ENCODE assay signal across 15 cellular contexts in genomic region chr1:51215169-51215568, GRCh38. TPM values are rescaled to one million over a fixed set of nuclear protein-coding genes. Genes with fewer than 3 reads are reported as not detected.
DNase-seq lines count a peak whose midpoint lies in the region; ATAC-seq lines count a peak whose summit lies in the region.
"Had no signal": no experiment of that assay in that cellular context is flagged by ENCODE, and none has a peak within 500 bp of the region (broad histone marks: within the 10 kb centered on the region; RNA-seq: fewer than 3 reads in every experiment).

No MANE protein-coding gene starts in this region.

- H4K91ac ChIP-seq in mesenchymal stem cell (ENCODE audit: low read length) = no peak overlapping the region

- peak overlapping the region; percentile 55 for H3K9ac ChIP-seq in mesenchymal stem cell (ENCODE audit: low read length)

- no peak overlapping the region for H4K8ac ChIP-seq in mesenchymal stem cell (ENCODE audit: low read length)

- no peak overlapping the region for H3K23ac ChIP-seq in mesenchymal stem cell (ENCODE audit: low read length in 2 of 2)

- intact Hi-C loops in CD4-positive, alpha-beta memory T cell (cut with micrococcal nuclease) = no loop called here
- intact Hi-C loops in activated CD4-positive, alpha-beta memory T cell treated with anti-CD3 and anti-CD28 coated beads for 36 hours (cut with micrococcal nuclease) = loop anchor here (2.0 kb wide), 1 partner anchor 22 kb away; the partner anchor contains the start of gene RNF11

- 100% methylated on average over 1 of the region's 1 CpG for WGBS in mesenchymal stem cell

- no peaks in the 10 kb centered on the region for H3K27me3 ChIP-seq in CD4-positive, alpha-beta memory T cell (ENCODE audit: insufficient read depth, low read length)
- H3K27me3 ChIP-seq in mesenchymal stem cell (ENCODE audit: control insufficient read depth in 1 of 2, insufficient read depth in 1 of 2, low read length in 2 of 2) = no peaks in the 10 kb centered on the region
- H3K27me3 ChIP-seq: tibial artery had no signal

- H3K4ac ChIP-seq in mesenchymal stem cell (ENCODE audit: low read depth in 1 of 2, low read length in 2 of 2) = no peak overlapping the region

- no peak overlapping the region for H2BK120ac ChIP-seq in mesenchymal stem cell (ENCODE audit: low read depth, low read length)

- no peak overlapping the region for H2BK15ac ChIP-seq in mesenchymal stem cell (ENCODE audit: low read depth, poor library complexity, severe bottlenecking)

- H3K14ac ChIP-seq in mesenchymal stem cell (ENCODE audit: low read length in 2 of 2) = no peak overlapping the region

- H2BK12ac ChIP-seq in mesenchymal stem cell (ENCODE audit: low read length in 2 of 2) = no peak overlapping the region

- H3K9me3 Mint-ChIP-seq in CD4-positive, alpha-beta memory T cell = no peaks in the 10 kb centered on the region
- H3K9me3 Mint-ChIP-seq in activated CD4-positive, alpha-beta memory T cell treated with anti-CD3 and anti-CD28 coated beads for 36 hours = no peaks in the 10 kb centered on the region
- H3K9me3 Mint-ChIP-seq: activated T-helper 1 cell treated with anti-CD3 and anti-CD28 coated beads, Interleukin-12 subunit alpha, Interleukin-12 subunit beta, Interleukin-2, Interleukin-4 antibody, amounts not matched to agents 30 ng/mL and 10 ng/mL and 1 ng/mL, durations not matched to agents 14 hours and 24 hours and 36 hours; nephron had no signal

- peaks cover 15 to 23% (median 17%) of the 10 kb centered on the region in 4 donors for H3K4me1 Mint-ChIP-seq in CD4-positive, alpha-beta memory T cell
- H3K4me1 Mint-ChIP-seq in activated CD4-positive, alpha-beta memory T cell treated with anti-CD3 and anti-CD28 coated beads for 36 hours (ENCODE audit: low read depth) = peaks cover 21% of the 10 kb centered on the region

- H2BK5ac ChIP-seq in mesenchymal stem cell (ENCODE audit: low read depth, low read length, poor library complexity, severe bottlenecking) = no peak overlapping the region

- H3K9me3 ChIP-seq in CD4-positive, alpha-beta memory T cell (ENCODE audit: control insufficient read depth in 1 of 2, low read length in 2 of 2) = no peaks in the 10 kb centered on the region
- no peaks in the 10 kb centered on the region for H3K9me3 ChIP-seq in mesenchymal stem cell (ENCODE audit: control insufficient read depth, low read length)
- H3K9me3 ChIP-seq: Caco-2, tibial artery had no signal

- H3K4me3 Mint-ChIP-seq in CD4-positive, alpha-beta memory T cell = peak overlapping the region in 3 of 8 donors; percentile 9 to 30 (median 16)
- no peak overlapping the region for H3K4me3 Mint-ChIP-seq in activated CD4-positive, alpha-beta memory T cell treated with anti-CD3 and anti-CD28 coated beads for 36 hours
- H3K4me3 Mint-ChIP-seq: nephron had no signal

- CTCF ChIA-PET in CD4-positive, alpha-beta memory T cell (lab: Charles Lee; ENCODE audit: partially characterized antibody) = interaction anchor here (0.6 to 10.8 kb wide), 3 partner anchors 20 to 292 kb away, joined by 3 to 59 read pairs (median 4); partner anchors contain the start of gene RNF11
- CTCF ChIA-PET in activated CD4-positive, alpha-beta memory T cell treated with anti-CD3 and anti-CD28 coated beads for 36 hours (lab: Charles Lee) = interaction anchor here (1.5 to 2.2 kb wide), 2 partner anchors 26 to 82 kb away, joined by 4 to 5 read pairs; no protein-coding TSS in a partner anchor

- POLR2A ChIA-PET in CD4-positive, alpha-beta memory T cell (lab: Charles Lee; ENCODE audit: partially characterized antibody) = interaction anchor here (1.9 kb wide), 1 partner anchor 21 kb away, joined by 15 read pairs; the partner anchor contains the start of gene RNF11
- POLR2A ChIA-PET in activated CD4-positive, alpha-beta memory T cell treated with anti-CD3 and anti-CD28 coated beads for 36 hours (lab: Charles Lee) = interaction anchor here (0.7 to 1.1 kb wide), 2 partner anchors 20 to 252 kb away, joined by 3 read pairs; no protein-coding TSS in a partner anchor

- H3K36me3 ChIP-seq in CD4-positive, alpha-beta memory T cell (ENCODE audit: insufficient read depth, low read length) = no peaks in the 10 kb centered on the region
- no peaks in the 10 kb centered on the region for H3K36me3 ChIP-seq in mesenchymal stem cell (ENCODE audit: control insufficient read depth in 1 of 2, insufficient read depth in 2 of 2, low read depth in 1 of 2, low read length in 2 of 2)
- H3K36me3 ChIP-seq: tibial artery had no signal

- H2AK5ac ChIP-seq in mesenchymal stem cell (ENCODE audit: low read length, severe bottlenecking) = no peak overlapping the region

- H3K18ac ChIP-seq in mesenchymal stem cell (ENCODE audit: low read depth in 1 of 2, low read length in 2 of 2) = no peak overlapping the region

- H3K79me1 ChIP-seq in mesenchymal stem cell (replicated peaks; ENCODE audit: low read length, poor library complexity, severe bottlenecking) = no peaks in the 10 kb centered on the region

- DNase-seq in CD4-positive, alpha-beta memory T cell = no peak
- peak; percentile 30 for DNase-seq in HCEC 1CT
- DNase-seq in activated CD4-positive, alpha-beta memory T cell treated with anti-CD3 and anti-CD28 coated beads for 36 hours = no peak
- DNase-seq in mesenchymal stem cell = no peak
- no peak for DNase-seq in activated effector memory CD4-positive, alpha-beta T cell treated with anti-CD3 and anti-CD28 coated beads, Interleukin-2, amount 50 U/mL, for 16 hours
- DNase-seq: activated CD4-positive, CD25-positive, alpha-beta regulatory T cell; Caco-2; H7; NCI-H1694; stimulated activated CD4-positive, alpha-beta T cell treated with anti-CD3 and anti-CD28 coated beads, Interleukin-2, amount 100 ng/mL, for 48 hours; tibial artery had no signal

- no peaks in the 10 kb centered on the region for H3K36me3 Mint-ChIP-seq in CD4-positive, alpha-beta memory T cell
- H3K36me3 Mint-ChIP-seq in activated CD4-positive, alpha-beta memory T cell treated with anti-CD3 and anti-CD28 coated beads for 36 hours = no peaks in the 10 kb centered on the region

- peaks cover 11% of the 10 kb centered on the region for H3K4me1 ChIP-seq in CD4-positive, alpha-beta memory T cell (ENCODE audit: insufficient read depth, low read length)
- no peaks in the 10 kb centered on the region for H3K4me1 ChIP-seq in mesenchymal stem cell (ENCODE audit: control insufficient read depth, insufficient read depth, low read depth, low read length)
- H3K4me1 ChIP-seq: Caco-2 had no signal

- ATAC-seq in HG03442 (IDR thresholded peaks at IDR 0.05; ENCODE audit: unreplicated experiment) (no peak), GM18873 (IDR thresholded peaks at IDR 0.05; ENCODE audit: low FRiP score, unreplicated experiment) (no peak)

- H3K27ac Mint-ChIP-seq in CD4-positive, alpha-beta memory T cell = peak overlapping the region in 5 of 7 donors; percentile 3 to 67 (median 30)
- peak overlapping the region; percentile 23 for H3K27ac Mint-ChIP-seq in activated CD4-positive, alpha-beta memory T cell treated with anti-CD3 and anti-CD28 coated beads for 36 hours

- H3K4me2 ChIP-seq in mesenchymal stem cell (ENCODE audit: low read length, poor library complexity, severe bottlenecking) = no peak overlapping the region

- no peak overlapping the region for H3K4me3 ChIP-seq in CD4-positive, alpha-beta memory T cell (ENCODE audit: low read length in 2 of 2)
- peak overlapping the region in 1 of 2 experiments; percentile 8 for H3K4me3 ChIP-seq in mesenchymal stem cell (ENCODE audit: insufficient read depth in 1 of 2, low read depth in 1 of 2, low read length in 2 of 2)
- H3K4me3 ChIP-seq: tibial artery had no signal

- H2AFZ ChIP-seq in mesenchymal stem cell (ENCODE audit: low read depth, low read length) = no peak overlapping the region

- no peaks in the 10 kb centered on the region for H3K27me3 Mint-ChIP-seq in CD4-positive, alpha-beta memory T cell
- no peaks in the 10 kb centered on the region for H3K27me3 Mint-ChIP-seq in activated CD4-positive, alpha-beta memory T cell treated with anti-CD3 and anti-CD28 coated beads for 36 hours

- no peak overlapping the region for H3K27ac ChIP-seq in CD4-positive, alpha-beta memory T cell (ENCODE audit: low read depth, low read length)
- no peak overlapping the region for H3K27ac ChIP-seq in mesenchymal stem cell (ENCODE audit: low read length, poor library complexity, severe bottlenecking)
- H3K27ac ChIP-seq: tibial artery had no signal

RNA-seq across cellular contexts. Expression of gene RNF11, which starts 20.9 kb away (rescaled TPM):
- total RNA-seq in CD4-positive, alpha-beta memory T cell = 10 to 100 TPM; 40.8 to 43.4 TPM
- polyA plus RNA-seq in CD4-positive, alpha-beta memory T cell = 10 to 100 TPM; 37.6 to 50.3 TPM
- total RNA-seq in activated CD4-positive, alpha-beta memory T cell treated with anti-CD3 and anti-CD28 coated beads for 36 hours = 10 to 100 TPM; 26.3 to 31.9 TPM
- polyA plus RNA-seq in mesenchymal stem cell (2013, experiment 1 of 2) = 86.9 TPM
- polyA plus RNA-seq in mesenchymal stem cell (2013, experiment 2 of 2) = 95.0 TPM
